Comparison of ENCODE assay signal across 1 cellular context in the genomic region with DNA sequence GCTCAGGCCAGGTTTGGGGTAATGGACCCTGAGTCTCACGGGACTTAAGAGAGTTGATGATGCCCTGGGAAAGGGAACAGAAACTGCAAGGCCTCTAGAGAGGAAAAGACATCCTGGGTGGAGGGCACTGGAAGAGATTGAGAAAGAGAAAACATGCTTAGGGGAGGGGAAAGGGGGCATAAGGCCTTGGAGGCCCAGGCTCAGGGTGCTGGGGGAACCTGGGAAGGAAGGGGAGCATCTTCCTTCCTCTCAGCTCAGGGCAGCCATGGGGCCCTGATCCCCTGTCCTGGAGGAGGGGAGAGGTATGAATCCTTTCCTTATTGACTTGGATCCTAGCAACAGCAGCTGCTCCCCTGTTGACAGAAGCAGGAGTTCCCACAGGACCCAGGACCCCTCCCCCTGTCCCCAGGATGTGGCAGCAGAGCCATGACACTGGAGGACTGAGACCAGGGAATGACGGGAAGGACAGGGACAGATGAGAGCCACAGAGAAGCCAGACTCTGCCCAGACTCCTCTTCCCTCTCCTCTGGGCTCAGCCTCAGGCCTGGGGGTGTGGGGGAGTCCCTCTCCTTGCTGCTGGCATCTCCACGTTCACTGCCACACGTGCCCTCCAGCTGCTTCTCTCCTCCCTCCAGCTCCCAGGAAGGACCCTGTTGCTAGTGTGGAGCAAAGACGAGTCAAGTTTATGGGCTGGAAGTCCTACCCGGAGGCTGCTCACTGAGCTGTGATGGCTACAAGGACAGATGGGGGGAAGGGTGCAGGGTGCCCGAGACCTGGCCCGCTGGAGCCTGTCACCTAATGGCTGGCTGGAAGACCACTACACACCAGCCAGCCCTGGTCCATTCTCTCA.
TF ChIP-seq lines count a peak whose summit lies in the region.

No MANE protein-coding gene starts in this region.

TF ChIP-seq in H1, 55 proteins besides CTCF, POLR2A, EP300 and RAD21:
- no peak for TF ChIP-seq FOSL1 (IDR thresholded peaks at IDR 0.05; ENCODE audit: insufficient read depth, low read depth, low read length)
